Comparison of ENCODE assay signal across 33 cellular contexts in the genomic region with DNA sequence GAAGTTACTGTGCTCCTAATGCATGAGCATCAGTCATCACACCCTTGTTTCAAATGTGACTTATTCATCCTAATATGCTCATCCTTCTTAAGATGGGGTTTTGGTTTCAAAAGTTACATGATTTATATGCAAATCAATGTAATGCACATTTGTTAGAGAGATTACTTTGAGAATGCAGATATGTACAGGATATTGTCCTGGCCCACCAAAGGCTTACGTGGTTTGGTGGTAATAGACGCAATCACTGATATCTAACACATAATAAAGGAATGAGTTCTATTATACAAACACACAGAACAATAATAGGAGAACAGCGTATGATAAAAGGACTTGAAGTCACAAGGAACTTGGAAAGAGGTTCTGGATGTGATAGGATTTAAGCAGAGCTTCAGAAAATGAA.
"Had no signal": no experiment of that assay in that cellular context is flagged by ENCODE, and none has a peak within 500 bp of the region (broad histone marks: within the 10 kb centered on the region; RNA-seq: fewer than 3 reads in every experiment).

No MANE protein-coding gene starts in this region.

- H3K4me3 ChIP-seq: adrenal gland, coronary artery had no signal

- H3K36me3 Mint-ChIP-seq: activated CD4-positive, alpha-beta memory T cell treated with anti-CD3 and anti-CD28 coated beads for 36 hours; brain; WTC11 had no signal

- H3K27me3 Mint-ChIP-seq: activated CD4-positive, alpha-beta T cell treated with anti-CD3 and anti-CD28 coated beads, Interleukin-2, amount 10 ng/mL, durations not matched to agents 24 days and 14 days; activated CD8-positive, alpha-beta T cell treated with anti-CD3 and anti-CD28 coated beads for 36 hours; activated naive CD8-positive, alpha-beta T cell treated with anti-CD3 and anti-CD28 coated beads for 36 hours; activated T-helper 17 cell treated with anti-CD3 and anti-CD28 coated beads, Interleukin-2, amount 50 U/mL, for 72 hours; brain had no signal

- H3K9me3 Mint-ChIP-seq: activated CD4-positive, alpha-beta memory T cell treated with anti-CD3 and anti-CD28 coated beads for 36 hours; activated CD4-positive, alpha-beta T cell treated with anti-CD3 and anti-CD28 coated beads, Interleukin-2, amount 10 ng/mL, durations not matched to agents 24 days and 14 days; activated CD8-positive, alpha-beta T cell treated with anti-CD3 and anti-CD28 coated beads for 36 hours; activated T-helper 1 cell treated with anti-CD3 and anti-CD28 coated beads, Interleukin-12 subunit alpha, Interleukin-12 subunit beta, Interleukin-2, Interleukin-4 antibody, amounts not matched to agents 30 ng/mL and 10 ng/mL and 1 ng/mL, durations not matched to agents 14 hours and 24 hours and 36 hours; T-helper 1 cell treated with Interleukin-12 subunit alpha and Interleukin-12 subunit beta and Interleukin-4 antibody, amounts not matched to agents 30 μg/mL and 1 μg/mL, for 36 hours; T-helper 2 cell treated with Interferon-gamma antibody and Interleukin-4, amounts not matched to agents 5 μg/mL and 100 μg/mL, for 36 hours had no signal

- H3K4me1 Mint-ChIP-seq: activated CD4-positive, alpha-beta T cell treated with anti-CD3 and anti-CD28 coated beads, Interleukin-2, amount 10 ng/mL, durations not matched to agents 24 days and 14 days; activated naive CD8-positive, alpha-beta T cell treated with anti-CD3 and anti-CD28 coated beads for 36 hours; activated T-helper 17 cell treated with anti-CD3 and anti-CD28 coated beads, Interleukin-2, amount 50 U/mL, for 72 hours; brain had no signal

- H3K27ac ChIP-seq: adrenal gland, coronary artery, VCaP had no signal

- H3K4me3 Mint-ChIP-seq: activated CD4-positive, alpha-beta memory T cell treated with anti-CD3 and anti-CD28 coated beads for 36 hours; activated CD4-positive, alpha-beta T cell treated with anti-CD3 and anti-CD28 coated beads, Interleukin-2, amount 10 ng/mL, durations not matched to agents 24 days and 14 days; activated CD8-positive, alpha-beta T cell treated with anti-CD3 and anti-CD28 coated beads for 36 hours; activated naive CD4-positive, alpha-beta T cell treated with anti-CD3 and anti-CD28 coated beads for 36 hours; activated naive CD8-positive, alpha-beta T cell treated with anti-CD3 and anti-CD28 coated beads for 36 hours; activated T-helper 1 cell treated with anti-CD3 and anti-CD28 coated beads, Interleukin-12 subunit alpha, Interleukin-12 subunit beta, Interleukin-2, Interleukin-4 antibody, amounts not matched to agents 30 ng/mL and 10 ng/mL and 1 ng/mL, durations not matched to agents 14 hours and 24 hours and 36 hours; activated T-helper 17 cell treated with anti-CD3 and anti-CD28 coated beads, Interleukin-2, amount 50 U/mL, for 72 hours; brain; T-helper 1 cell treated with Interleukin-12 subunit alpha and Interleukin-12 subunit beta and Interleukin-4 antibody, amounts not matched to agents 30 μg/mL and 1 μg/mL, for 36 hours; T-helper 2 cell treated with Interferon-gamma antibody and Interleukin-4, amounts not matched to agents 5 μg/mL and 100 μg/mL, for 36 hours; WTC11 had no signal

- H3K9me3 ChIP-seq: adrenal gland had no signal

- H3K36me3 ChIP-seq: adrenal gland had no signal

- ATAC-seq: activated CD8-positive, alpha-beta T cell treated with anti-CD3 and anti-CD28 coated beads for 36 hours; activated T-helper 17 cell treated with anti-CD3 and anti-CD28 coated beads, Interleukin-2, amount 50 U/mL, for 72 hours; WTC11 had no signal

- DNase-seq: activated CD4-positive, alpha-beta memory T cell treated with anti-CD3 and anti-CD28 coated beads for 36 hours; activated CD4-positive, alpha-beta T cell treated with anti-CD3 and anti-CD28 coated beads for 4 hours; activated CD4-positive, alpha-beta T cell treated with anti-CD3 and anti-CD28 coated beads, Interleukin-2, amount 10 ng/mL, durations not matched to agents 24 days and 14 days; activated CD4-positive, alpha-beta T cell treated with anti-CD3 and anti-CD28 coated beads, Interleukin-2, amount 50 U/mL, for 1 hour; activated CD4-positive, alpha-beta T cell treated with anti-CD3 and anti-CD28 coated beads, Interleukin-2, amount 50 U/mL, for 4 hours; activated CD4-positive, CD25-positive, alpha-beta regulatory T cell treated with anti-CD3 and anti-CD28 coated beads, Interleukin-2, amount 50 U/mL, for 72 hours; activated CD8-positive, alpha-beta memory T cell treated with anti-CD3 and anti-CD28 coated beads, Interleukin-2, amount 50 U/mL, for 4 hours; activated CD8-positive, alpha-beta T cell treated with anti-CD3 and anti-CD28 coated beads for 36 hours; activated effector memory CD4-positive, alpha-beta T cell treated with anti-CD3 and anti-CD28 coated beads, Interleukin-2, amount 50 U/mL, for 16 hours; activated gamma-delta T cell treated with Interleukin-2 at 50 U/mL for 16 hours; activated naive CD4-positive, alpha-beta T cell; activated naive CD4-positive, alpha-beta T cell treated with anti-CD3 and anti-CD28 coated beads for 36 hours; activated naive CD4-positive, alpha-beta T cell treated with anti-CD3 and anti-CD28 coated beads, Interleukin-2, amount 50 U/mL, for 16 hours; activated naive CD8-positive, alpha-beta T cell treated with anti-CD3 and anti-CD28 coated beads for 36 hours; activated T-cell treated with anti-CD3 and anti-CD28 coated beads for 4 hours; activated T-cell treated with anti-CD3 and anti-CD28 coated beads, Interleukin-2, amount 50 U/mL, for 1 hour; activated T-cell treated with anti-CD3 and anti-CD28 coated beads, Interleukin-2, amount 50 U/mL, for 48 hours; adrenal gland; amniotic stem cell; aorta; central memory CD4-positive, alpha-beta T cell; T-helper 1 cell; T-helper 2 cell; T-helper 9 cell had no signal

- H3K27ac Mint-ChIP-seq: activated CD4-positive, alpha-beta memory T cell treated with anti-CD3 and anti-CD28 coated beads for 36 hours; activated CD4-positive, alpha-beta T cell treated with anti-CD3 and anti-CD28 coated beads, Interleukin-2, amount 10 ng/mL, durations not matched to agents 24 days and 14 days; activated CD8-positive, alpha-beta T cell treated with anti-CD3 and anti-CD28 coated beads for 36 hours; activated naive CD4-positive, alpha-beta T cell treated with anti-CD3 and anti-CD28 coated beads for 36 hours; activated naive CD8-positive, alpha-beta T cell treated with anti-CD3 and anti-CD28 coated beads for 36 hours; activated T-helper 1 cell treated with anti-CD3 and anti-CD28 coated beads, Interleukin-12 subunit alpha, Interleukin-12 subunit beta, Interleukin-2, Interleukin-4 antibody, amounts not matched to agents 30 ng/mL and 10 ng/mL and 1 ng/mL, durations not matched to agents 14 hours and 24 hours and 36 hours; activated T-helper 17 cell treated with anti-CD3 and anti-CD28 coated beads, Interleukin-2, amount 50 U/mL, for 72 hours; brain; T-helper 1 cell treated with Interleukin-12 subunit alpha and Interleukin-12 subunit beta and Interleukin-4 antibody, amounts not matched to agents 30 μg/mL and 1 μg/mL, for 36 hours; T-helper 2 cell treated with Interferon-gamma antibody and Interleukin-4, amounts not matched to agents 5 μg/mL and 100 μg/mL, for 36 hours; WTC11 had no signal

- H3K27me3 ChIP-seq: adrenal gland had no signal

- FAIRE-seq: colon had no signal

- H3K4me1 ChIP-seq: adrenal gland had no signal
